ENCODE assay signal across 31 cellular contexts in genomic region chr1:186557147-186557777, GRCh38.
"Had no signal": no experiment of that assay in that cellular context is flagged by ENCODE, and none has a peak within 500 bp of the region (broad histone marks: within the 10 kb centered on the region; RNA-seq: fewer than 3 reads in every experiment).

No MANE protein-coding gene starts in this region.

- FAIRE-seq: bronchial epithelial cell had no signal

- H3K36me3 ChIP-seq: ascending aorta, cardiac muscle cell, WERI-Rb-1 had no signal

- ATAC-seq: activated CD4-positive, alpha-beta T cell treated with anti-CD3 and anti-CD28 coated beads for 36 hours; activated CD4-positive, CD25-positive, alpha-beta regulatory T cell treated with anti-CD3 and anti-CD28 coated beads, Interleukin-2, amount 50 U/mL, for 24 hours; activated CD8-positive, alpha-beta memory T cell treated with anti-CD3 and anti-CD28 coated beads, Interleukin-2, amount 10 ng/mL, durations not matched to agents 7 days and 5 days; activated CD8-positive, alpha-beta T cell treated with anti-CD3 and anti-CD28 coated beads, Interleukin-2, amount 10 ng/mL, durations not matched to agents 7 days and 5 days; activated naive CD8-positive, alpha-beta T cell treated with anti-CD3 and anti-CD28 coated beads, Interleukin-2, amount 50 U/mL, for 24 hours; WTC11 had no signal

- H3K4me3 ChIP-seq: ascending aorta, cardiac muscle cell had no signal

- DNase-seq: activated CD4-positive, alpha-beta memory T cell treated with anti-CD3 and anti-CD28 coated beads, Interleukin-2, amount 10 ng/mL, durations not matched to agents 7 days and 5 days; activated CD4-positive, alpha-beta T cell treated with anti-CD3 and anti-CD28 coated beads for 1 hour; activated CD4-positive, alpha-beta T cell treated with anti-CD3 and anti-CD28 coated beads for 36 hours; activated CD4-positive, alpha-beta T cell treated with anti-CD3 and anti-CD28 coated beads for 48 hours; activated CD4-positive, alpha-beta T cell treated with anti-CD3 and anti-CD28 coated beads, Interleukin-2, amount 10 ng/mL, durations not matched to agents 7 days and 5 days; activated CD4-positive, alpha-beta T cell treated with anti-CD3 and anti-CD28 coated beads, Interleukin-2, amount 50 U/mL, for 48 hours; activated CD4-positive, CD25-positive, alpha-beta regulatory T cell; activated CD8-positive, alpha-beta memory T cell treated with anti-CD3 and anti-CD28 coated beads for 24 hours; activated CD8-positive, alpha-beta memory T cell treated with anti-CD3 and anti-CD28 coated beads, Interleukin-2, amount 10 ng/mL, durations not matched to agents 7 days and 5 days; activated CD8-positive, alpha-beta memory T cell treated with anti-CD3 and anti-CD28 coated beads, Interleukin-2, amount 50 U/mL, for 48 hours; activated CD8-positive, alpha-beta T cell treated with anti-CD3 and anti-CD28 coated beads, Interleukin-2, amount 10 ng/mL, durations not matched to agents 7 days and 5 days; activated effector memory CD4-positive, alpha-beta T cell treated with Interleukin-2 at 50 U/mL for 16 hours; activated gamma-delta T cell; activated naive CD4-positive, alpha-beta T cell treated with anti-CD3 and anti-CD28 coated beads, Interleukin-2, amount 10 ng/mL, durations not matched to agents 7 days and 5 days; activated naive CD4-positive, alpha-beta T cell treated with Interleukin-2 at 50 U/mL for 16 hours; activated naive CD8-positive, alpha-beta T cell treated with anti-CD3 and anti-CD28 coated beads, Interleukin-2, amount 10 ng/mL, durations not matched to agents 7 days and 5 days; activated naive CD8-positive, alpha-beta T cell treated with anti-CD3 and anti-CD28 coated beads, Interleukin-2, amount 50 U/mL, for 24 hours; activated T-cell treated with anti-CD3 and anti-CD28 coated beads, Interleukin-2, amount 50 U/mL, for 24 hours; activated T-cell treated with anti-CD3 and anti-CD28 coated beads, Interleukin-2, amount 50 U/mL, for 48 hours; amygdala; anterior cingulate cortex; cerebellar nuclear complex; T-helper 1 cell; T-helper 2 cell; T-helper 9 cell; WERI-Rb-1 had no signal

- H3K27me3 ChIP-seq: ascending aorta, cardiac muscle cell had no signal

- H3K4me1 ChIP-seq: ascending aorta had no signal

- H3K27ac ChIP-seq: ascending aorta, cardiac muscle cell, WERI-Rb-1 had no signal
